ENCODE assay signal across 8 cellular contexts in genomic region chr11:71080239-71081097, GRCh38.
A peak's percentile ranks its signal among the peaks of the same experiment; 100 is the strongest.
DNase-seq lines count a peak whose midpoint lies in the region; ATAC-seq, FAIRE-seq and TF ChIP-seq lines count a peak whose summit lies in the region.

No MANE protein-coding gene starts in this region.

- dilution Hi-C loops in keratinocyte (cut with MboI; ENCODE audit: extremely low pct_ligation_motif_present, low sequenced_read_pairs), result no loop called here

- H3K36me3 ChIP-seq in Panc1 (ENCODE audit: control insufficient read depth, insufficient read depth, low read length) (no peaks in the 10 kb centered on the region), GM12878 (ENCODE audit: control insufficient read depth in 2 of 2, insufficient read depth in 2 of 2, low read length in 1 of 2) (no peaks in the 10 kb centered on the region), keratinocyte (ENCODE audit: control insufficient read depth in 2 of 2, extremely low read depth in 1 of 2, insufficient read depth in 2 of 2, low read length in 2 of 2) (no peaks in the 10 kb centered on the region)

- TF ChIP-seq CTCF in Panc1 (IDR thresholded peaks at IDR 0.05) (peak; percentile 97), GM12878 (IDR thresholded peaks at IDR 0.05 in 2 of 3, conservative IDR thresholded peaks at IDR 0.05 in 1 of 3; ENCODE audit: control insufficient read depth in 2 of 3, extremely low read depth in 1 of 3, insufficient read depth in 1 of 3, low read depth in 3 of 3, low read length in 3 of 3) (peak; percentile 86 to 92 (median 88)), keratinocyte (optimal IDR thresholded peaks at IDR 0.05 in 1 of 3, IDR thresholded peaks at IDR 0.05 in 1 of 3, conservative IDR thresholded peaks at IDR 0.05 in 1 of 3; ENCODE audit: extremely low read depth in 1 of 3, insufficient read depth in 2 of 3, low read length in 3 of 3) (peak; percentile 54 to 85 (median 81))

- DNase-seq in GM04503 (ENCODE audit: low read depth), result peak; percentile 2
- DNase-seq in M059J (ENCODE audit: low read depth), result peak; percentile 71
- DNase-seq in Panc1 (ENCODE audit: low read depth, low spot score), result peak; percentile 59
- DNase-seq in GM12878 (ENCODE audit: low read depth, low spot score), result peak; percentile 17
- DNase-seq in keratinocyte (ENCODE audit: low read depth, low spot score), result peak; percentile 1
- DNase-seq in stimulated activated CD4-positive, alpha-beta T cell treated with anti-CD3 and anti-CD28 coated beads, Interleukin-4, amount 100 ng/mL, for 1 hour, result peak; percentile 20
- no peak for DNase-seq in activated CD4-positive, CD25-positive, alpha-beta regulatory T cell (lab: John Stamatoyannopoulos, UW)

- H3K79me2 ChIP-seq in GM12878 (ENCODE audit: control insufficient read depth, insufficient read depth, low read length) (no peaks in the 10 kb centered on the region), keratinocyte (ENCODE audit: control insufficient read depth, insufficient read depth, low read length) (no peaks in the 10 kb centered on the region)

- CTCF ChIA-PET in Panc1 (lab: Charles Lee) (no interaction called here), GM12878 (lab: Yijun Ruan, JAX) (interaction anchor here (0.6 kb wide), 1 partner anchor 609 kb away, joined by 4 read pairs; no protein-coding TSS in a partner anchor)

- intact Hi-C loops in Panc1 (cut with micrococcal nuclease; ENCODE audit: unreplicated experiment) (loop anchor here (1.0 to 5.0 kb wide), 2 partner anchors 263 to 613 kb away; no protein-coding TSS in a partner anchor), GM12878 (cut with micrococcal nuclease; ENCODE audit: unreplicated experiment) (loop anchor here (1.0 kb wide), 1 partner anchor 613 kb away; no protein-coding TSS in a partner anchor)

- no peaks in the 10 kb centered on the region for H3K27me3 ChIP-seq in Panc1 (ENCODE audit: control insufficient read depth, insufficient read depth, low read length)
- no peaks in the 10 kb centered on the region for H3K27me3 ChIP-seq in GM12878 (replicated peaks in 1 of 2; ENCODE audit: control insufficient read depth in 2 of 2, insufficient read depth in 2 of 2, low read length in 1 of 2)
- H3K27me3 ChIP-seq in keratinocyte (ENCODE audit: control insufficient read depth, extremely low read depth, insufficient read depth, low read length), result no peaks in the 10 kb centered on the region

- H3K4me3 ChIP-seq in Panc1 (ENCODE audit: low read depth in 2 of 2, low read length in 2 of 2), result no peak overlapping the region
- H3K4me3 ChIP-seq in GM12878, result no peak overlapping the region
- H3K4me3 ChIP-seq in keratinocyte (ENCODE audit: control insufficient read depth in 2 of 3, extremely low read depth in 1 of 3, insufficient read depth in 2 of 3, low read depth in 1 of 3, low read length in 3 of 3), result no peak overlapping the region

- BruUV-seq in Panc1 (replicated peaks; lab: Mats Ljungman, UMichigan) (no TSS peak), GM12878 (replicated peaks; lab: Mats Ljungman, UMichigan) (no TSS peak)

- peak; percentile 65 for TF ChIP-seq RAD21 in GM12878 (IDR thresholded peaks at IDR 0.05; ENCODE audit: insufficient read depth, low read depth, low read length)

- H3K9ac ChIP-seq in GM12878 (ENCODE audit: control insufficient read depth, insufficient read depth, low read length), result no peak overlapping the region
- no peak overlapping the region for H3K9ac ChIP-seq in keratinocyte (ENCODE audit: control insufficient read depth, extremely low read depth, insufficient read depth, low read length)

- ATAC-seq in Panc1 (peak; percentile 91), GM12878 (peak; percentile 96), HG03439 (IDR thresholded peaks at IDR 0.05; ENCODE audit: unreplicated experiment) (no peak)

- WGBS in GM12878 (ENCODE audit: insufficient coverage, insufficient replicate concordance, low lambda C conversion rate, missing lambda C conversion rate), result 28% methylated on average over 25 of the region's 25 CpGs

- TF ChIP-seq POLR2A in GM12878 (IDR thresholded peaks at IDR 0.05; ENCODE audit: low read depth, low read length), result no peak

- H2AFZ ChIP-seq in GM12878 (ENCODE audit: control insufficient read depth, low read depth, low read length) (no peak overlapping the region), keratinocyte (ENCODE audit: control insufficient read depth, low read length) (no peak overlapping the region)

- RAD21 ChIA-PET in GM12878 (lab: Charles Lee; ENCODE audit: unreplicated experiment), result no interaction called here

- no peak for TF ChIP-seq EP300 in GM12878 (IDR thresholded peaks at IDR 0.05; ENCODE audit: borderline replicate concordance in 1 of 2, control insufficient read depth in 1 of 2, low read depth in 2 of 2, low read length in 2 of 2)

- H3K9me3 ChIP-seq in Panc1 (ENCODE audit: control insufficient read depth, insufficient read depth, low read depth, low read length) (no peaks in the 10 kb centered on the region), GM12878 (replicated peaks; ENCODE audit: control insufficient read depth, insufficient read depth, low read length) (no peaks in the 10 kb centered on the region; the same call in 2 of the 3 replicates), keratinocyte (ENCODE audit: control insufficient read depth, low read depth, low read length) (no peaks in the 10 kb centered on the region)

- H3K4me2 ChIP-seq in GM12878 (ENCODE audit: control insufficient read depth, insufficient read depth) (no peak overlapping the region), keratinocyte (ENCODE audit: control insufficient read depth, extremely low read depth, insufficient read depth, low read depth, low read length) (no peak overlapping the region)

- SMC1A ChIA-PET in GM12878 (lab: Charles Lee; ENCODE audit: uncharacterized antibody, unreplicated experiment), result no interaction called here

- in situ Hi-C loops in Panc1 (cut with HindIII; ENCODE audit: low pct_unique_long_range_greater_than_20kb, low sequenced_read_pairs) (no loop called here), GM12878 (cut with MboI) (no loop called here)

- POLR2A ChIA-PET in Panc1 (lab: Charles Lee), result no interaction called here
- POLR2A ChIA-PET in GM12878 (lab: Charles Lee), result no interaction called here

- no peak overlapping the region for H3K27ac ChIP-seq in Panc1 (ENCODE audit: low read length)
- no peak overlapping the region for H3K27ac ChIP-seq in GM12878 (ENCODE audit: control insufficient read depth, insufficient read depth)
- H3K27ac ChIP-seq in keratinocyte (ENCODE audit: control insufficient read depth, insufficient read depth, low read length), result no peak overlapping the region

- H3K9me1 ChIP-seq in keratinocyte (ENCODE audit: control insufficient read depth, extremely low read depth, insufficient read depth, low read length), result no peaks in the 10 kb centered on the region

- no peak for FAIRE-seq in GM12878 (lab: Jason Lieb, UNC)
- FAIRE-seq in keratinocyte (lab: Jason Lieb, UNC), result no peak

- no peaks in the 10 kb centered on the region for H4K20me1 ChIP-seq in GM12878 (ENCODE audit: control insufficient read depth, insufficient read depth)
- H4K20me1 ChIP-seq in keratinocyte (ENCODE audit: control insufficient read depth, extremely low read depth, insufficient read depth, low read length), result no peaks in the 10 kb centered on the region

- no peaks in the 10 kb centered on the region for H3K4me1 ChIP-seq in Panc1 (ENCODE audit: control insufficient read depth, insufficient read depth, low read length)
- no peaks in the 10 kb centered on the region for H3K4me1 ChIP-seq in GM12878 (ENCODE audit: control insufficient read depth, insufficient read depth, low read length)
- H3K4me1 ChIP-seq in keratinocyte (ENCODE audit: control insufficient read depth, extremely low read depth, insufficient read depth, low read length), result no peaks in the 10 kb centered on the region

TF ChIP-seq in GM12878, 131 proteins besides CTCF, POLR2A, EP300 and RAD21:
- TF ChIP-seq SMC3 (IDR thresholded peaks at IDR 0.05; ENCODE audit: borderline replicate concordance, low read length) (peak; percentile 68), CHD1 (IDR thresholded peaks at IDR 0.05; ENCODE audit: low read depth, low read length) (no peak), SMARCA5 (IDR thresholded peaks at IDR 0.05) (peak; percentile 76; the same call in 1 of the 2 replicates)

Comparison
In these comparisons a context has a peak if more than half of its experiments do, and no peak if none do; other contexts are left out.
1. DNase-seq: peak in GM04503 (single experiment), M059J (single experiment), Panc1 (single experiment), GM12878 (single experiment), keratinocyte (single experiment) and stimulated activated CD4-positive, alpha-beta T cell treated with anti-CD3 and anti-CD28 coated beads, Interleukin-4, amount 100 ng/mL, for 1 hour (single experiment); none in activated CD4-positive, CD25-positive, alpha-beta regulatory T cell (0 of 4).
2. Peak in every context shown above with its lines, with median percentiles within 50 percentile points of each other: CTCF ChIP-seq.